ENCODE assay signal across 13 cellular contexts in the genomic region with DNA sequence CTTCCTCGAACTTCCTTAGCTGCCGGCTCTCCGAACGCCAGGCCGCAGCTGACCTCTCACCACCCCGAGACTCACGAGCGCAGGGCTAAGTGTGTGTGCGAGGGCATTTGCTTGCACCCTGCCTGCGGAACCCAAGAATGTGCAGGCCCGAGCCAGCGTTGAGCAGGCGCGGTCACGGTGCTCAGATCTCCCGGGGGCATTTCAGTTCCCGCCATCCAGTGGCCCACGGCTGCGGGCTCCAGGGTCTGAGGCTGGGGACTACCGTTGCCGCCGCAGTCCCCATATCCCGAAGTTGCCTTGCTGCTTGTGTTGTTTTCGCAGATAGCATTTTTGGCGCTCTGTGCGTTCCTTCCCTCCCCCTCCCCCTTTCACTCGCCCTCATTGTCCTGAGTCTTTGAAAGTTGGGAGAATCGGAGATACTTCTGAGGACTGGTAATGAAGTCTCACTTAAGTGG. TPM values are rescaled to one million over a fixed set of nuclear protein-coding genes. Genes with fewer than 3 reads are reported as not detected.
DNase-seq lines count a peak whose midpoint lies in the region; ATAC-seq, FAIRE-seq and TF ChIP-seq lines count a peak whose summit lies in the region.
"Had no signal": no experiment of that assay in that cellular context is flagged by ENCODE, and none has a peak within 500 bp of the region (broad histone marks: within the 10 kb centered on the region; RNA-seq: fewer than 3 reads in every experiment).

No MANE protein-coding gene starts in this region.

- H3K79me2 ChIP-seq in smooth muscle cell (ENCODE audit: low read depth) = no peaks in the 10 kb centered on the region

- H3K4me1 Mint-ChIP-seq in activated CD4-positive, alpha-beta T cell treated with anti-CD3 and anti-CD28 coated beads for 36 hours = peaks cover 40% of the 10 kb centered on the region
- H3K4me1 Mint-ChIP-seq in activated T-cell treated with anti-CD3 and anti-CD28 coated beads, Interleukin-2, amount 50 U/mL, for 72 hours (ENCODE audit: low read depth) = peaks cover 56% of the 10 kb centered on the region

- no peaks in the 10 kb centered on the region for H4K20me1 ChIP-seq in smooth muscle cell (ENCODE audit: low read depth)

- no peaks in the 10 kb centered on the region for H3K36me3 ChIP-seq in iPS-20b (ENCODE audit: insufficient read depth, low read depth, low read length)
- no peaks in the 10 kb centered on the region for H3K36me3 ChIP-seq in smooth muscle cell (ENCODE audit: low read depth)

- H3K9me3 ChIP-seq in iPS-20b (ENCODE audit: insufficient read depth, low read depth, low read length) (peaks cover 6% of the 10 kb centered on the region; the same call in 1 of the 2 replicates), smooth muscle cell (replicated peaks; ENCODE audit: low read depth) (no peaks in the 10 kb centered on the region)

- peak overlapping the region; percentile 38 for H3K4me3 Mint-ChIP-seq in activated CD4-positive, alpha-beta T cell treated with anti-CD3 and anti-CD28 coated beads for 36 hours
- peak overlapping the region; percentile 77 to 80 for H3K4me3 Mint-ChIP-seq in activated T-cell treated with anti-CD3 and anti-CD28 coated beads, Interleukin-2, amount 50 U/mL, for 72 hours

- H3K27ac Mint-ChIP-seq in activated CD4-positive, alpha-beta T cell treated with anti-CD3 and anti-CD28 coated beads for 36 hours = no peak overlapping the region
- peak overlapping the region; percentile 43 for H3K27ac Mint-ChIP-seq in activated T-cell treated with anti-CD3 and anti-CD28 coated beads, Interleukin-2, amount 50 U/mL, for 72 hours

- no peaks in the 10 kb centered on the region for H3K36me3 Mint-ChIP-seq in activated CD4-positive, alpha-beta T cell treated with anti-CD3 and anti-CD28 coated beads for 36 hours (ENCODE audit: low read depth)
- H3K36me3 Mint-ChIP-seq in activated T-cell treated with anti-CD3 and anti-CD28 coated beads, Interleukin-2, amount 50 U/mL, for 72 hours (ENCODE audit: insufficient read depth in 2 of 2) = no peaks in the 10 kb centered on the region

- no peaks in the 10 kb centered on the region for H3K9me3 Mint-ChIP-seq in activated CD4-positive, alpha-beta T cell treated with anti-CD3 and anti-CD28 coated beads for 36 hours (ENCODE audit: low read depth)
- no peaks in the 10 kb centered on the region for H3K9me3 Mint-ChIP-seq in activated T-cell treated with anti-CD3 and anti-CD28 coated beads, Interleukin-2, amount 50 U/mL, for 72 hours

- H3K4me1 ChIP-seq in iPS-20b (ENCODE audit: insufficient read depth, low read length) (peaks cover 16% of the 10 kb centered on the region; the same call in 1 of the 2 replicates), smooth muscle cell (ENCODE audit: low read depth) (peaks cover 65% of the 10 kb centered on the region)

- no peak for ATAC-seq in activated CD4-positive, alpha-beta T cell treated with anti-CD3 and anti-CD28 coated beads for 36 hours
- ATAC-seq in activated T-cell treated with anti-CD3 and anti-CD28 coated beads, Interleukin-2, amount 50 U/mL, for 72 hours (replicated peaks in 1 of 2) = no peak
- ATAC-seq in GM19397 (IDR thresholded peaks at IDR 0.05; ENCODE audit: unreplicated experiment) = no peak

- FAIRE-seq in GM19239 (lab: Jason Lieb, UNC) = no peak
- FAIRE-seq: G401.6 had no signal

- peak overlapping the region; percentile 46; the same call in 1 of the 2 replicates for H3K4me3 ChIP-seq in iPS-20b (ENCODE audit: low read length)
- no peak overlapping the region for H3K4me3 ChIP-seq in smooth muscle cell

- peak overlapping the region; percentile 81 for H3K4me2 ChIP-seq in smooth muscle cell

- no peak overlapping the region for H2AFZ ChIP-seq in smooth muscle cell (ENCODE audit: low read depth)

- H3K9ac ChIP-seq in iPS-20b (ENCODE audit: low read depth, low read length) (no peak overlapping the region), smooth muscle cell (ENCODE audit: low read depth) (no peak overlapping the region)

- peaks cover 83% of the 10 kb centered on the region for H3K27me3 Mint-ChIP-seq in activated CD4-positive, alpha-beta T cell treated with anti-CD3 and anti-CD28 coated beads for 36 hours
- H3K27me3 Mint-ChIP-seq in activated T-cell treated with anti-CD3 and anti-CD28 coated beads, Interleukin-2, amount 50 U/mL, for 72 hours (ENCODE audit: low read depth) = peaks cover 89% of the 10 kb centered on the region

- 3% methylated on average over 28 of the region's 28 CpGs for WGBS in smooth muscle cell (ENCODE audit: low lambda C conversion rate)

- no peak overlapping the region for H3K27ac ChIP-seq in iPS-20b (ENCODE audit: low read length)
- no peak overlapping the region for H3K27ac ChIP-seq in smooth muscle cell (ENCODE audit: low read depth)

- H3K27me3 ChIP-seq in iPS-20b (ENCODE audit: insufficient read depth, low read length) = peaks cover 100% of the 10 kb centered on the region
- H3K27me3 ChIP-seq in smooth muscle cell (ENCODE audit: low read depth) = peaks cover 100% of the 10 kb centered on the region

- CTCF ChIA-PET in activated CD4-positive, alpha-beta T cell treated with anti-CD3 and anti-CD28 coated beads for 36 hours (lab: Charles Lee) = interaction anchor here (0.6 to 2.8 kb wide), 2 partner anchors 8 to 20 kb away, joined by 3 to 8 read pairs; no protein-coding TSS in a partner anchor

- POLR2A ChIA-PET in activated CD4-positive, alpha-beta T cell treated with anti-CD3 and anti-CD28 coated beads for 36 hours (lab: Charles Lee) = no interaction called here

- TF ChIP-seq CTCF in smooth muscle cell (IDR thresholded peaks at IDR 0.05; ENCODE audit: borderline replicate concordance, insufficient read depth, poor library complexity, severe bottlenecking) = no peak

- no peaks in the 10 kb centered on the region for H3F3A ChIP-seq in smooth muscle cell (ENCODE audit: low read depth)

- no peak for DNase-seq in activated CD4-positive, alpha-beta T cell treated with anti-CD3 and anti-CD28 coated beads for 36 hours
- no peak for DNase-seq in activated CD4-positive, alpha-beta T cell treated with anti-CD3 and anti-CD28 coated beads, Interleukin-2, amount 50 U/mL, for 1 hour
- peak in 1 of 2 donors; percentile 8 for DNase-seq in activated T-cell treated with anti-CD3 and anti-CD28 coated beads, Interleukin-2, amount 50 U/mL, for 72 hours
- DNase-seq in smooth muscle cell (lab: John Stamatoyannopoulos, UW; ENCODE audit: unreplicated experiment) = no peak
- no peak for DNase-seq in central memory CD4-positive, alpha-beta T cell
- no peak for DNase-seq in GM19239 (ENCODE audit: insufficient read length, low spot score)
- DNase-seq: midbrain, NCI-H146 had no signal

- intact Hi-C loops in activated CD4-positive, alpha-beta T cell treated with anti-CD3 and anti-CD28 coated beads for 36 hours (cut with DNase I, micrococcal nuclease) = loop anchor here (1.0 to 5.0 kb wide), 3 partner anchors 9 to 680 kb away; no protein-coding TSS in a partner anchor

RNA-seq across cellular contexts. Expression of a gene that starts 1.7 kb away (rescaled TPM):
- total RNA-seq in activated CD4-positive, alpha-beta T cell treated with anti-CD3 and anti-CD28 coated beads for 36 hours = not detected
- total RNA-seq in activated T-cell treated with anti-CD3 and anti-CD28 coated beads, Interleukin-2, amount 50 U/mL, for 72 hours = not detected
- not detected in 2 replicates for total RNA-seq in smooth muscle cell
- not detected in 2 replicates for polyA plus RNA-seq in smooth muscle cell
- total RNA-seq: A673, fibroblast of lung had no signal
- polyA plus RNA-seq: fibroblast of lung had no signal
